Comparison of ENCODE assay signal across 1 cellular context in the genomic region with DNA sequence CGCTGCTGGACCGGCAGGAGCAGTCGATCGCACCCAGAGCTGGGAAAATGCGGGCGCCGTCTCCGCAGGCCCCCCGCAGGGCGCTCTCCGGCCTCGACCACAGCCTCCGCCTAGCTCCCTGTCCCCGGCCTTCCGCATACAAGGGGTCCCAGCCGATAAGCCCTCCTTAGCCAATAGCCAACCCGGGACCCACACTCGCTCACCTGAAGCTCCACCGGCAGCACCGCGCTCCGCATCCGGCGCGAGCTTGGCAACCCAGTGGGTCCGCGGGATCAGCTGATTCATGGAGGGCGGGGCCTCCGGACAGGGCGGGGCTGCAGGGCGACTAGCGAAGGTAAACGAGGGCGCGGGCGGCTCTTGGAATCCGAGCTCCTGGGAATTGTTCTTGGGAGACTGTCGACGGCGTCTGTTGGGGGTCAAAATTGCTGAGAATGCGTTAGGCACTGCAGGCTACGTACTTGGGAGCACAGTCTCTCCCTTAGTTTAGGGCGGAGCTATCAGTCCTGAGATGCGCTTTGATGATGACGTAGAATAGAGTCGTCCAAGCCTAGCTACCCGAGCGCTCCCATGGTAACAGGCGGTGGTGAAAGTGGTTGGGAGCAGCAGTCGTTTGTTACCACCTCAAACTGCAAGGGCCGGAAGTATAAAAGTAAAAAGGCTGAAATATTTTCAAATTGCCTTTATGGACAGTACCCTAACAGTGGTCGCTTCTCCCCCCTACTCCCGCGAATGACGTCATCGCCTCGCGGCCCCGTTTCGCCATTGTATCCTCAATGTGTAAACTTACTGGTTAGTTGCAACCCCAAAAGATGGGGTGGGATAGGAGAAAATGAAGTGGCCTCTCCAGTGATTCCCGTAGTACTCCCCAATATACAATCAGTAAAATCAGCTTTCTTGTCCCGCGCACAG.
TF ChIP-seq lines count a peak whose summit lies in the region.

ALS2 (minus strand) TSS at position 260 of the 909 bp plus-strand sequence. CDS start 12,048 bp downstream, outside the sequence.

TF ChIP-seq in K562, 482 proteins besides CTCF, POLR2A, EP300 and RAD21 (continues in another document):
- TF ChIP-seq, protein P1, sequence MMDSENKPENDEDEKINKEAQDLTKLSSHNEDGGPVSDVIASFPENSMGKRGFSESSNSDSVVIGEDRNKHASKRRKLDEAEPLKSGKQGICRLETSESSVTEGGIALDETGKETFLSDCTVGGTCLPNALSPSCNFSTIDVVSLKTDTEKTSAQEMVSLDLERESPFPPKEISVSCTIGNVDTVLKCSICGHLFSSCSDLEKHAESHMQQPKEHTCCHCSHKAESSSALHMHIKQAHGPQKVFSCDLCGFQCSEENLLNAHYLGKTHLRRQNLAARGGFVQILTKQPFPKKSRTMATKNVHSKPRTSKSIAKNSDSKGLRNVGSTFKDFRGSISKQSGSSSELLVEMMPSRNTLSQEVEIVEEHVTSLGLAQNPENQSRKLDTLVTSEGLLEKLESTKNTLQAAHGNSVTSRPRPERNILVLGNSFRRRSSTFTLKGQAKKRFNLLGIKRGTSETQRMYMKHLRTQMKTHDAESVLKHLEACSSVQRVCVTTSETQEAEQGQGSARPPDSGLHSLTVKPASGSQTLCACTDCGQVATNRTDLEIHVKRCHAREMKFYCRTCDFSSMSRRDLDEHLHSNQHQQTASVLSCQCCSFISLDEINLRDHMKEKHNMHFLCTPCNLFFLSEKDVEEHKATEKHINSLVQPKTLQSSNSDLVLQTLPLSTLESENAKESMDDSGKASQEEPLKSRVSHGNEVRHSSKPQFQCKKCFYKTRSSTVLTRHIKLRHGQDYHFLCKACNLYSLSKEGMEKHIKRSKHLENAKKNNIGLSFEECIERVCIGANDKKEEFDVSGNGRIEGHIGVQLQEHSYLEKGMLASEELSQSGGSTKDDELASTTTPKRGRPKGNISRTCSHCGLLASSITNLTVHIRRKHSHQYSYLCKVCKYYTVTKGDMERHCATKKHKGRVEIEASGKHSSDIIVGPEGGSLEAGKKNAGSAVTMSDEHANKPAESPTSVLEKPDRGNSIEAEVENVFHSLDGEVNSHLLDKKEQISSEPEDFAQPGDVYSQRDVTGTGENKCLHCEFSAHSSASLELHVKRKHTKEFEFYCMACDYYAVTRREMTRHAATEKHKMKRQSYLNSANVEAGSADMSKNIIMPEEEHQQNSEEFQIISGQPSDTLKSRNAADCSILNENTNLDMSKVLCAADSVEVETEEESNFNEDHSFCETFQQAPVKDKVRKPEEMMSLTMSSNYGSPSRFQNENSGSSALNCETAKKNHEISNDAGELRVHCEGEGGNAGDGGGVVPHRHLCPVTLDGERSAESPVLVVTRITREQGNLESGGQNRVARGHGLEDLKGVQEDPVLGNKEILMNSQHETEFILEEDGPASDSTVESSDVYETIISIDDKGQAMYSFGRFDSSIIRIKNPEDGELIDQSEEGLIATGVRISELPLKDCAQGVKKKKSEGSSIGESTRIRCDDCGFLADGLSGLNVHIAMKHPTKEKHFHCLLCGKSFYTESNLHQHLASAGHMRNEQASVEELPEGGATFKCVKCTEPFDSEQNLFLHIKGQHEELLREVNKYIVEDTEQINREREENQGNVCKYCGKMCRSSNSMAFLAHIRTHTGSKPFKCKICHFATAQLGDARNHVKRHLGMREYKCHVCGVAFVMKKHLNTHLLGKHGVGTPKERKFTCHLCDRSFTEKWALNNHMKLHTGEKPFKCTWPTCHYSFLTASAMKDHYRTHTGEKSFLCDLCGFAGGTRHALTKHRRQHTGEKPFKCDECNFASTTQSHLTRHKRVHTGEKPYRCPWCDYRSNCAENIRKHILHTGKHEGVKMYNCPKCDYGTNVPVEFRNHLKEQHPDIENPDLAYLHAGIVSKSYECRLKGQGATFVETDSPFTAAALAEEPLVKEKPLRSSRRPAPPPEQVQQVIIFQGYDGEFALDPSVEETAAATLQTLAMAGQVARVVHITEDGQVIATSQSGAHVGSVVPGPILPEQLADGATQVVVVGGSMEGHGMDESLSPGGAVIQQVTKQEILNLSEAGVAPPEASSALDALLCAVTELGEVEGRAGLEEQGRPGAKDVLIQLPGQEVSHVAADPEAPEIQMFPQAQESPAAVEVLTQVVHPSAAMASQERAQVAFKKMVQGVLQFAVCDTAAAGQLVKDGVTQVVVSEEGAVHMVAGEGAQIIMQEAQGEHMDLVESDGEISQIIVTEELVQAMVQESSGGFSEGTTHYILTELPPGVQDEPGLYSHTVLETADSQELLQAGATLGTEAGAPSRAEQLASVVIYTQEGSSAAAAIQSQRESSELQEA (IDR thresholded peaks at IDR 0.05; ENCODE audit: low read depth) = peak; percentile 92
- peak; percentile 59; the same call in 1 of the 2 replicates for TF ChIP-seq POLR2AphosphoS5 (IDR thresholded peaks at IDR 0.05; ENCODE audit: control insufficient read depth, insufficient read depth, low read depth, low read length)
- TF ChIP-seq POLR2G (IDR thresholded peaks at IDR 0.05; ENCODE audit: low read depth, low read length) = peak; percentile 87
- peak; percentile 63 for TF ChIP-seq USF1 (CRISPR knock-in tag; IDR thresholded peaks at IDR 0.05)
- peak; percentile 72; the same call in 1 of the 2 replicates for TF ChIP-seq PHF8 (IDR thresholded peaks at IDR 0.05; ENCODE audit: borderline replicate concordance, low read length)
- peak; percentile 92 for TF ChIP-seq C11orf30 (IDR thresholded peaks at IDR 0.05; ENCODE audit: low read depth)
- 0 out of 2 replicates have a peak, but pooled peaks have one; percentile 62 for TF ChIP-seq XRCC5 (IDR thresholded peaks at IDR 0.05; ENCODE audit: low read depth, low read length)
- TF ChIP-seq TEAD2 (tag; IDR thresholded peaks at IDR 0.05) = no peak
- TF ChIP-seq KDM5B (IDR thresholded peaks at IDR 0.05; ENCODE audit: insufficient replicate concordance, low read depth, low read length) = peak; percentile 59
- peak; percentile 48; the same call in 1 of the 2 replicates for TF ChIP-seq PML (IDR thresholded peaks at IDR 0.05; ENCODE audit: low read length)
- TF ChIP-seq FOXA1 (IDR thresholded peaks at IDR 0.05; ENCODE audit: borderline replicate concordance) = no peak
- 0 out of 2 replicates have a peak, but pooled peaks have one; percentile 53 for TF ChIP-seq ETV5 (CRISPR knock-in tag; IDR thresholded peaks at IDR 0.05; ENCODE audit: low read depth)
- TF ChIP-seq CEBPB (tag; IDR thresholded peaks at IDR 0.05) = 0 out of 2 replicates have a peak, but pooled peaks have one; percentile 16
- no peak for TF ChIP-seq CAMTA2 (CRISPR knock-in tag; conservative IDR thresholded peaks at IDR 0.05)
- peak; percentile 78; the same call in 1 of the 2 replicates for TF ChIP-seq ATF2 (CRISPR knock-in tag; IDR thresholded peaks at IDR 0.05)
- peak; percentile 97 for TF ChIP-seq MTA1 (IDR thresholded peaks at IDR 0.05; ENCODE audit: borderline replicate concordance)
- TF ChIP-seq TBP (optimal IDR thresholded peaks at IDR 0.05; ENCODE audit: low read depth, low read length) = peak; percentile 54
- 0 out of 2 replicates have a peak, but pooled peaks have one; percentile 17 for TF ChIP-seq RFX5 (IDR thresholded peaks at IDR 0.05; ENCODE audit: low read depth, low read length)
- TF ChIP-seq BCOR (IDR thresholded peaks at IDR 0.05) = 0 out of 2 replicates have a peak, but pooled peaks have one; percentile 15
- TF ChIP-seq ZFX (CRISPR knock-in tag; IDR thresholded peaks at IDR 0.05) = peak; percentile 57
- no peak for TF ChIP-seq ARID2 (IDR thresholded peaks at IDR 0.05)
- peak; percentile 25; the same call in 1 of the 2 replicates for TF ChIP-seq RB1 (IDR thresholded peaks at IDR 0.05; ENCODE audit: low read depth)
- TF ChIP-seq GABPA (tag; conservative IDR thresholded peaks at IDR 0.05; ENCODE audit: low read depth) = no peak; the same call in 1 of the 2 replicates
- TF ChIP-seq MCM7 (IDR thresholded peaks at IDR 0.05) = no peak
- no peak for TF ChIP-seq IRF1 (CRISPR knock-in tag; IDR thresholded peaks at IDR 0.05; ENCODE audit: borderline replicate concordance)
- no peak for TF ChIP-seq ZNF431 (CRISPR knock-in tag; IDR thresholded peaks at IDR 0.05)
- TF ChIP-seq SMC3 (conservative IDR thresholded peaks at IDR 0.05; ENCODE audit: insufficient read depth, low read depth, low read length) = no peak
- TF ChIP-seq, protein P2, sequence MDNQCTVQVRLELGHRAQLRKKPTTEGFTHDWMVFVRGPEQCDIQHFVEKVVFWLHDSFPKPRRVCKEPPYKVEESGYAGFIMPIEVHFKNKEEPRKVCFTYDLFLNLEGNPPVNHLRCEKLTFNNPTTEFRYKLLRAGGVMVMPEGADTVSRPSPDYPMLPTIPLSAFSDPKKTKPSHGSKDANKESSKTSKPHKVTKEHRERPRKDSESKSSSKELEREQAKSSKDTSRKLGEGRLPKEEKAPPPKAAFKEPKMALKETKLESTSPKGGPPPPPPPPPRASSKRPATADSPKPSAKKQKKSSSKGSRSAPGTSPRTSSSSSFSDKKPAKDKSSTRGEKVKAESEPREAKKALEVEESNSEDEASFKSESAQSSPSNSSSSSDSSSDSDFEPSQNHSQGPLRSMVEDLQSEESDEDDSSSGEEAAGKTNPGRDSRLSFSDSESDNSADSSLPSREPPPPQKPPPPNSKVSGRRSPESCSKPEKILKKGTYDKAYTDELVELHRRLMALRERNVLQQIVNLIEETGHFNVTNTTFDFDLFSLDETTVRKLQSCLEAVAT (IDR thresholded peaks at IDR 0.05) = peak in 1 of 2 experiments; percentile 68; a peak in 1 of 4 replicates
- TF ChIP-seq, protein P3, sequence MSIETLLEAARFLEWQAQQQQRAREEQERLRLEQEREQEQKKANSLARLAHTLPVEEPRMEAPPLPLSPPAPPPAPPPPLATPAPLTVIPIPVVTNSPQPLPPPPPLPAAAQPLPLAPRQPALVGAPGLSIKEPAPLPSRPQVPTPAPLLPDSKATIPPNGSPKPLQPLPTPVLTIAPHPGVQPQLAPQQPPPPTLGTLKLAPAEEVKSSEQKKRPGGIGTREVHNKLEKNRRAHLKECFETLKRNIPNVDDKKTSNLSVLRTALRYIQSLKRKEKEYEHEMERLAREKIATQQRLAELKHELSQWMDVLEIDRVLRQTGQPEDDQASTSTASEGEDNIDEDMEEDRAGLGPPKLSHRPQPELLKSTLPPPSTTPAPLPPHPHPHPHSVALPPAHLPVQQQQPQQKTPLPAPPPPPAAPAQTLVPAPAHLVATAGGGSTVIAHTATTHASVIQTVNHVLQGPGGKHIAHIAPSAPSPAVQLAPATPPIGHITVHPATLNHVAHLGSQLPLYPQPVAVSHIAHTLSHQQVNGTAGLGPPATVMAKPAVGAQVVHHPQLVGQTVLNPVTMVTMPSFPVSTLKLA (conservative IDR thresholded peaks at IDR 0.05) = peak in 1 of 2 experiments; percentile 59; a peak in 2 of 4 replicates
- peak; percentile 60 for TF ChIP-seq VEZF1 (CRISPR knock-in tag; IDR thresholded peaks at IDR 0.05)
- TF ChIP-seq, protein P4, sequence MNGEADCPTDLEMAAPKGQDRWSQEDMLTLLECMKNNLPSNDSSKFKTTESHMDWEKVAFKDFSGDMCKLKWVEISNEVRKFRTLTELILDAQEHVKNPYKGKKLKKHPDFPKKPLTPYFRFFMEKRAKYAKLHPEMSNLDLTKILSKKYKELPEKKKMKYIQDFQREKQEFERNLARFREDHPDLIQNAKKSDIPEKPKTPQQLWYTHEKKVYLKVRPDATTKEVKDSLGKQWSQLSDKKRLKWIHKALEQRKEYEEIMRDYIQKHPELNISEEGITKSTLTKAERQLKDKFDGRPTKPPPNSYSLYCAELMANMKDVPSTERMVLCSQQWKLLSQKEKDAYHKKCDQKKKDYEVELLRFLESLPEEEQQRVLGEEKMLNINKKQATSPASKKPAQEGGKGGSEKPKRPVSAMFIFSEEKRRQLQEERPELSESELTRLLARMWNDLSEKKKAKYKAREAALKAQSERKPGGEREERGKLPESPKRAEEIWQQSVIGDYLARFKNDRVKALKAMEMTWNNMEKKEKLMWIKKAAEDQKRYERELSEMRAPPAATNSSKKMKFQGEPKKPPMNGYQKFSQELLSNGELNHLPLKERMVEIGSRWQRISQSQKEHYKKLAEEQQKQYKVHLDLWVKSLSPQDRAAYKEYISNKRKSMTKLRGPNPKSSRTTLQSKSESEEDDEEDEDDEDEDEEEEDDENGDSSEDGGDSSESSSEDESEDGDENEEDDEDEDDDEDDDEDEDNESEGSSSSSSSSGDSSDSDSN (IDR thresholded peaks at IDR 0.05; ENCODE audit: borderline replicate concordance in 1 of 2, low read depth in 2 of 2, low read length in 2 of 2) = 0 out of 4 replicates have a peak, but pooled peaks of 1 of the 2 experiments have one; percentile 48
- TF ChIP-seq ZNF175 (CRISPR knock-in tag; IDR thresholded peaks at IDR 0.05; ENCODE audit: low read depth) = 0 out of 2 replicates have a peak, but pooled peaks have one; percentile 48
- TF ChIP-seq RBFOX2 (IDR thresholded peaks at IDR 0.05; ENCODE audit: low read depth, low read length) = peak; percentile 84
- TF ChIP-seq CCNT2 (IDR thresholded peaks at IDR 0.05; ENCODE audit: borderline replicate concordance, extremely low read depth, insufficient read length, low read depth, low read length) = peak; percentile 16
- no peak; the same call in 1 of the 2 replicates for TF ChIP-seq CEBPG (CRISPR knock-in tag; IDR thresholded peaks at IDR 0.05)
- TF ChIP-seq CEBPG (tag; conservative IDR thresholded peaks at IDR 0.05 in 1 of 2, IDR thresholded peaks at IDR 0.05 in 1 of 2) = peak in 1 of 2 experiments; percentile 30; a peak in 1 of 4 replicates
